Comparison of ENCODE assay signal across 17 cellular contexts in the genomic region with DNA sequence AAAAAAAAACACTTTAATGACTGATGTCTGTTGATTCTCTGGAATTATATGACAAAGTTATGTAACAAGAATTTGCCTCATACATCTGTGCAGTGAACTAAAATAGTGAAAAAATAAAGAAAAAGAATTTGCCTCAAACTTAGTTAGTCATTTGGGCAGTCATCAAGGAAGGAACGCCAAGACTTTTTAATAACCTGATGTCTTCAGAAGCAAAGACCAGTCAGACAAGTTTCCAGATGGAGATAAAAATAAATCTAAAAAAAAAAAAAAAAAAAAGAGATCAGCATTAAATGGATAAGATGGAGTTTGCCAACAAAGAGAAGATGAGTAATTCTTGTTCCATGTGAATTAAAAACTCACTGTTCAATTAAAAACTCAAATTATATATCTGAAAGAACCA.
"Had no signal": no experiment of that assay in that cellular context is flagged by ENCODE, and none has a peak within 500 bp of the region (broad histone marks: within the 10 kb centered on the region; RNA-seq: fewer than 3 reads in every experiment).

No MANE protein-coding gene starts in this region.

- ATAC-seq: left ventricle myocardium superior, natural killer cell had no signal

- H3K27me3 Mint-ChIP-seq: progenitor cell of endocrine pancreas had no signal

- H3K4me3 Mint-ChIP-seq: activated naive CD8-positive, alpha-beta T cell treated with anti-CD3 and anti-CD28 coated beads, Interleukin-2, amount 10 ng/mL, durations not matched to agents 7 days and 5 days; natural killer cell had no signal

- H3K27ac ChIP-seq: brain microvascular endothelial cell, neutrophil, right atrium auricular region had no signal

- H3K27ac Mint-ChIP-seq: activated naive CD8-positive, alpha-beta T cell treated with anti-CD3 and anti-CD28 coated beads, Interleukin-2, amount 10 ng/mL, durations not matched to agents 7 days and 5 days; natural killer cell; progenitor cell of endocrine pancreas had no signal

- H3K27me3 ChIP-seq: brain microvascular endothelial cell, neutrophil, right atrium auricular region had no signal

- H3K36me3 Mint-ChIP-seq: activated naive CD8-positive, alpha-beta T cell treated with anti-CD3 and anti-CD28 coated beads, Interleukin-2, amount 10 ng/mL, durations not matched to agents 7 days and 5 days; natural killer cell had no signal

- H3K36me3 ChIP-seq: brain microvascular endothelial cell, neutrophil, right atrium auricular region had no signal

- DNase-seq: activated CD4-positive, alpha-beta T cell treated with anti-CD3 and anti-CD28 coated beads, Interleukin-2, amount 50 U/mL, for 1 hour; activated CD8-positive, alpha-beta memory T cell treated with anti-CD3 and anti-CD28 coated beads for 24 hours; activated naive CD8-positive, alpha-beta T cell treated with anti-CD3 and anti-CD28 coated beads, Interleukin-2, amount 10 ng/mL, durations not matched to agents 7 days and 5 days; brain microvascular endothelial cell; effector memory CD4-positive, alpha-beta T cell; hippocampal formation; kidney glomerular epithelial cell; left ventricle myocardium superior; mesenchymal stem cell; natural killer cell; stimulated activated CD4-positive, alpha-beta T cell treated with anti-CD3 and anti-CD28 coated beads, Interleukin-4, amount 100 ng/mL, for 24 hours; stimulated activated naive CD4-positive, alpha-beta T cell; substantia nigra; T-helper 2 cell had no signal

- H3K9me3 ChIP-seq: neutrophil, right atrium auricular region had no signal

- H3K4me1 Mint-ChIP-seq: activated naive CD8-positive, alpha-beta T cell treated with anti-CD3 and anti-CD28 coated beads, Interleukin-2, amount 10 ng/mL, durations not matched to agents 7 days and 5 days; natural killer cell had no signal

- H3K9me3 Mint-ChIP-seq: activated naive CD8-positive, alpha-beta T cell treated with anti-CD3 and anti-CD28 coated beads, Interleukin-2, amount 10 ng/mL, durations not matched to agents 7 days and 5 days; natural killer cell had no signal

- H3K4me3 ChIP-seq: right atrium auricular region had no signal
